18 cellular contexts compared by ENCODE assay signal in genomic region chr17:69672924-69673323, GRCh38.
DNase-seq lines count a peak whose midpoint lies in the region; ATAC-seq and TF ChIP-seq lines count a peak whose summit lies in the region.
"Had no signal": no experiment of that assay in that cellular context is flagged by ENCODE, and none has a peak within 500 bp of the region (broad histone marks: within the 10 kb centered on the region; RNA-seq: fewer than 3 reads in every experiment).

No MANE protein-coding gene starts in this region.

- no peak for TF ChIP-seq CTCF in AG10803 (conservative IDR thresholded peaks at IDR 0.05; ENCODE audit: low read length)
- no peak for TF ChIP-seq CTCF in cardiac fibroblast (IDR thresholded peaks at IDR 0.05; ENCODE audit: low read depth, low read length)
- no peak for TF ChIP-seq CTCF in kidney epithelial cell (IDR thresholded peaks at IDR 0.05; ENCODE audit: insufficient read depth, low read length, poor library complexity, severe bottlenecking)

- H3K27ac Mint-ChIP-seq in CD8-positive, alpha-beta memory T cell, result no peak overlapping the region
- H3K27ac Mint-ChIP-seq: activated naive CD8-positive, alpha-beta T cell treated with anti-CD3 and anti-CD28 coated beads, Interleukin-2, amount 50 U/mL, for 24 hours; activated T-cell treated with anti-CD3 and anti-CD28 coated beads, Interleukin-2, amount 50 U/mL, for 24 hours; naive B cell had no signal

- H3K9me3 ChIP-seq in CD8-positive, alpha-beta memory T cell (ENCODE audit: low read length), result no peaks in the 10 kb centered on the region
- H3K9me3 ChIP-seq: upper lobe of right lung had no signal

- peaks cover 0 to 6% (median 3%) of the 10 kb centered on the region in 5 donors for H3K9me3 Mint-ChIP-seq in CD8-positive, alpha-beta memory T cell
- H3K9me3 Mint-ChIP-seq: activated naive CD8-positive, alpha-beta T cell treated with anti-CD3 and anti-CD28 coated beads, Interleukin-2, amount 50 U/mL, for 24 hours; activated T-cell treated with anti-CD3 and anti-CD28 coated beads, Interleukin-2, amount 50 U/mL, for 24 hours had no signal

- no peaks in the 10 kb centered on the region for H3K27me3 Mint-ChIP-seq in CD8-positive, alpha-beta memory T cell
- H3K27me3 Mint-ChIP-seq: activated naive CD8-positive, alpha-beta T cell treated with anti-CD3 and anti-CD28 coated beads, Interleukin-2, amount 50 U/mL, for 24 hours; activated T-cell treated with anti-CD3 and anti-CD28 coated beads, Interleukin-2, amount 50 U/mL, for 24 hours; naive B cell had no signal

- DNase-seq in AG10803 (ENCODE audit: low read depth) (peak; percentile 73), HT1080 (ENCODE audit: low read depth) (peak; percentile 21), cardiac fibroblast (ENCODE audit: low read depth in 2 of 2) (peak; percentile 53 to 74), kidney epithelial cell (ENCODE audit: low read depth) (peak; percentile 41), NCI-H510A (lab: John Stamatoyannopoulos, UW) (no peak), cerebellar nuclear complex (lab: John Stamatoyannopoulos, UW) (no peak)
- no peak for DNase-seq in CD8-positive, alpha-beta memory T cell
- DNase-seq: activated CD4-positive, alpha-beta T cell treated with anti-CD3 and anti-CD28 coated beads for 48 hours; activated naive CD8-positive, alpha-beta T cell treated with anti-CD3 and anti-CD28 coated beads, Interleukin-2, amount 50 U/mL, for 24 hours; activated T-cell treated with anti-CD3 and anti-CD28 coated beads, Interleukin-2, amount 50 U/mL, for 24 hours; kidney; naive B cell; NCI-H2029; NCI-H774; stimulated activated CD4-positive, alpha-beta T cell treated with anti-CD3 and anti-CD28 coated beads, Interleukin-2, amount 100 ng/mL, for 48 hours; upper lobe of right lung had no signal

- H3K4me1 Mint-ChIP-seq in CD8-positive, alpha-beta memory T cell, result no peaks in the 10 kb centered on the region
- H3K4me1 Mint-ChIP-seq: activated naive CD8-positive, alpha-beta T cell treated with anti-CD3 and anti-CD28 coated beads, Interleukin-2, amount 50 U/mL, for 24 hours; naive B cell had no signal

- H3K36me3 ChIP-seq in kidney epithelial cell (ENCODE audit: control insufficient read depth, insufficient read depth, low read length), result no peaks in the 10 kb centered on the region
- no peaks in the 10 kb centered on the region for H3K36me3 ChIP-seq in CD8-positive, alpha-beta memory T cell (ENCODE audit: insufficient read depth, low read length)
- H3K36me3 ChIP-seq: upper lobe of right lung had no signal

- H3K27me3 ChIP-seq in kidney epithelial cell (ENCODE audit: control insufficient read depth, insufficient read depth, low read length), result no peaks in the 10 kb centered on the region
- H3K27me3 ChIP-seq in CD8-positive, alpha-beta memory T cell (ENCODE audit: insufficient read depth, low read length, poor library complexity, severe bottlenecking), result no peaks in the 10 kb centered on the region
- H3K27me3 ChIP-seq: upper lobe of right lung had no signal

- no peak for ATAC-seq in HG02678 (IDR thresholded peaks at IDR 0.05; ENCODE audit: unreplicated experiment)
- ATAC-seq: activated naive CD8-positive, alpha-beta T cell treated with anti-CD3 and anti-CD28 coated beads, Interleukin-2, amount 50 U/mL, for 24 hours; upper lobe of right lung had no signal

- no peaks in the 10 kb centered on the region for H3K4me1 ChIP-seq in CD8-positive, alpha-beta memory T cell (ENCODE audit: insufficient read depth, low read length)
- H3K4me1 ChIP-seq: upper lobe of right lung had no signal

- CTCF ChIA-PET in CD8-positive, alpha-beta memory T cell (lab: Charles Lee), result no interaction called here

- H3K36me3 Mint-ChIP-seq in CD8-positive, alpha-beta memory T cell, result no peaks in the 10 kb centered on the region
- H3K36me3 Mint-ChIP-seq: naive B cell had no signal

- H3K27ac ChIP-seq in CD8-positive, alpha-beta memory T cell (ENCODE audit: low read depth, low read length), result no peak overlapping the region
- H3K27ac ChIP-seq: C4-2B, upper lobe of right lung had no signal

- H3K4me3 Mint-ChIP-seq in CD8-positive, alpha-beta memory T cell, result no peak overlapping the region
- H3K4me3 Mint-ChIP-seq: activated naive CD8-positive, alpha-beta T cell treated with anti-CD3 and anti-CD28 coated beads, Interleukin-2, amount 50 U/mL, for 24 hours; activated T-cell treated with anti-CD3 and anti-CD28 coated beads, Interleukin-2, amount 50 U/mL, for 24 hours; naive B cell had no signal

- POLR2A ChIA-PET in CD8-positive, alpha-beta memory T cell (lab: Charles Lee), result no interaction called here

- H3K4me3 ChIP-seq in AG10803 (ENCODE audit: low read length), result no peak overlapping the region
- H3K4me3 ChIP-seq in cardiac fibroblast (replicated peaks in 1 of 2; ENCODE audit: low read depth in 2 of 2, low read length in 2 of 2), result no peak overlapping the region
- H3K4me3 ChIP-seq in kidney epithelial cell (ENCODE audit: low read depth, low read length), result no peak overlapping the region
- no peak overlapping the region for H3K4me3 ChIP-seq in CD8-positive, alpha-beta memory T cell (ENCODE audit: low read length)
- H3K4me3 ChIP-seq: upper lobe of right lung had no signal

Comparison
In these comparisons a context has a peak if more than half of its experiments do, and no peak if none do; other contexts are left out.
1. DNase-seq: peak in AG10803 (single experiment), HT1080 (single experiment), cardiac fibroblast (2 of 2) and kidney epithelial cell (single experiment); none in NCI-H510A (single experiment), cerebellar nuclear complex (0 of 2) and CD8-positive, alpha-beta memory T cell (0 of 5).